ENCODE assay signal across 16 cellular contexts in genomic region chrX:135982860-135983259, GRCh38. TPM values are rescaled to one million over a fixed set of nuclear protein-coding genes. Genes with fewer than 3 reads are reported as not detected.
DNase-seq lines count a peak whose midpoint lies in the region; ATAC-seq and TF ChIP-seq lines count a peak whose summit lies in the region.
"Had no signal": no experiment of that assay in that cellular context is flagged by ENCODE, and none has a peak within 500 bp of the region (broad histone marks: within the 10 kb centered on the region; RNA-seq: fewer than 3 reads in every experiment).

No MANE protein-coding gene starts in this region.

- no peak overlapping the region for H2BK120ac ChIP-seq in trophoblast cell (ENCODE audit: insufficient read depth, low read length, poor library complexity)

- no peak overlapping the region for H3K23ac ChIP-seq in trophoblast cell (ENCODE audit: low read length)

- WGBS in trophoblast cell (ENCODE audit: extremely low coverage, insufficient coverage, insufficient read length): no CpG with 5 or more reads among the region's 1 CpG
- 43 to 81% (median 61%) methylated on average over 1 of the region's 1 CpG for WGBS in adrenal gland, 4 donors

- H3K4me3 Mint-ChIP-seq in activated CD8-positive, alpha-beta memory T cell treated with anti-CD3 and anti-CD28 coated beads, Interleukin-2, amount 10 ng/mL, durations not matched to agents 7 days and 5 days: peak overlapping the region; percentile 17
- H3K4me3 Mint-ChIP-seq in T-cell: peak overlapping the region; percentile 85 to 93 (median 89)

- peak overlapping the region; percentile 14 for H2BK12ac ChIP-seq in trophoblast cell (ENCODE audit: low read length)

- CTCF ChIA-PET in activated CD8-positive, alpha-beta memory T cell treated with anti-CD3 and anti-CD28 coated beads, Interleukin-2, amount 10 ng/mL, durations not matched to agents 7 days and 5 days (lab: Charles Lee): no interaction called here
- CTCF ChIA-PET in T-cell (lab: Charles Lee): interaction anchor here in 1 of 2 donors (0.6 kb wide), 1 partner anchor 48 kb away, joined by 3 read pairs; no protein-coding TSS in a partner anchor

- H3K27ac ChIP-seq in trophoblast cell (ENCODE audit: low read depth, low read length) (no peak overlapping the region), adrenal gland (no peak overlapping the region)
- H3K27ac ChIP-seq: psoas muscle, upper lobe of left lung had no signal

- H3K4ac ChIP-seq in trophoblast cell (ENCODE audit: low read depth, low read length): no peak overlapping the region

- ATAC-seq in activated CD8-positive, alpha-beta memory T cell treated with anti-CD3 and anti-CD28 coated beads, Interleukin-2, amount 10 ng/mL, durations not matched to agents 7 days and 5 days: no peak
- ATAC-seq in T-cell (replicated peaks in 1 of 4): no peak
- ATAC-seq: psoas muscle had no signal

- H3K36me3 Mint-ChIP-seq in activated CD8-positive, alpha-beta memory T cell treated with anti-CD3 and anti-CD28 coated beads, Interleukin-2, amount 10 ng/mL, durations not matched to agents 7 days and 5 days: no peaks in the 10 kb centered on the region
- no peaks in the 10 kb centered on the region for H3K36me3 Mint-ChIP-seq in T-cell

- no peak overlapping the region for H4K91ac ChIP-seq in trophoblast cell (ENCODE audit: low read depth, low read length)

- H3K14ac ChIP-seq in trophoblast cell (ENCODE audit: low read length): no peak overlapping the region

- intact Hi-C loops in adrenal gland (cut with DNase I): no loop called here

- H3K36me3 ChIP-seq in trophoblast cell (ENCODE audit: control insufficient read depth in 1 of 2, insufficient read depth in 2 of 2, low read length in 2 of 2) (no peaks in the 10 kb centered on the region), adrenal gland (replicated peaks in 1 of 2) (no peaks in the 10 kb centered on the region)
- H3K36me3 ChIP-seq: MG63, upper lobe of left lung had no signal

- H3K79me2 ChIP-seq in trophoblast cell (ENCODE audit: control insufficient read depth, insufficient read depth, low read length, poor library complexity): peaks cover 5% of the 10 kb centered on the region

- peak overlapping the region; percentile 89 for H3K27ac Mint-ChIP-seq in activated CD8-positive, alpha-beta memory T cell treated with anti-CD3 and anti-CD28 coated beads, Interleukin-2, amount 10 ng/mL, durations not matched to agents 7 days and 5 days
- peak overlapping the region; percentile 87 to 89 for H3K27ac Mint-ChIP-seq in T-cell

- H3K4me1 ChIP-seq in trophoblast cell (ENCODE audit: control insufficient read depth in 1 of 2, insufficient read depth in 2 of 2, low read length in 2 of 2): peaks cover 1 to 4% of the 10 kb centered on the region in 2 experiments
- no peaks in the 10 kb centered on the region for H3K4me1 ChIP-seq in adrenal gland (replicated peaks in 1 of 2)

- no peak overlapping the region for H3K4me2 ChIP-seq in trophoblast cell (ENCODE audit: low read length)
- H3K4me2 ChIP-seq: SK-N-SH had no signal

- H3K4me1 Mint-ChIP-seq in activated CD8-positive, alpha-beta memory T cell treated with anti-CD3 and anti-CD28 coated beads, Interleukin-2, amount 10 ng/mL, durations not matched to agents 7 days and 5 days: peaks cover 40% of the 10 kb centered on the region
- H3K4me1 Mint-ChIP-seq in T-cell: peaks cover 42 to 64% (median 51%) of the 10 kb centered on the region in 3 donors

- H4K8ac ChIP-seq in trophoblast cell (ENCODE audit: low read depth, low read length): no peak overlapping the region

- H2AFZ ChIP-seq in trophoblast cell (ENCODE audit: insufficient read depth, low read length, poor library complexity): peak overlapping the region; percentile 54

- no peaks in the 10 kb centered on the region for H3K9me3 ChIP-seq in trophoblast cell (ENCODE audit: insufficient read depth, low read depth, low read length)
- H3K9me3 ChIP-seq in adrenal gland (replicated peaks in 1 of 3): no peaks in the 10 kb centered on the region
- H3K9me3 ChIP-seq: MG63, psoas muscle, SK-N-SH, upper lobe of left lung had no signal

- H3K9me3 Mint-ChIP-seq in activated CD8-positive, alpha-beta memory T cell treated with anti-CD3 and anti-CD28 coated beads, Interleukin-2, amount 10 ng/mL, durations not matched to agents 7 days and 5 days (ENCODE audit: low read depth): no peaks in the 10 kb centered on the region
- no peaks in the 10 kb centered on the region for H3K9me3 Mint-ChIP-seq in T-cell

- H3K4me3 ChIP-seq in trophoblast cell (ENCODE audit: low read depth, low read length) (no peak overlapping the region), adrenal gland (no peak overlapping the region)
- H3K4me3 ChIP-seq: MG63, psoas muscle, upper lobe of left lung had no signal

- H4K12ac ChIP-seq in trophoblast cell (ENCODE audit: low read depth, low read length): no peak overlapping the region

- H3K27me3 ChIP-seq in trophoblast cell (ENCODE audit: insufficient read depth, low read length) (no peaks in the 10 kb centered on the region), adrenal gland (no peaks in the 10 kb centered on the region)
- H3K27me3 ChIP-seq: MG63, upper lobe of left lung had no signal

- no peak overlapping the region for H2BK5ac ChIP-seq in trophoblast cell (ENCODE audit: low read depth, low read length, poor library complexity)

- no peak overlapping the region for H3K18ac ChIP-seq in trophoblast cell (ENCODE audit: low read length)

- no peak for TF ChIP-seq POLR2A in adrenal gland (IDR thresholded peaks at IDR 0.05)

- no peaks in the 10 kb centered on the region for H3K27me3 Mint-ChIP-seq in activated CD8-positive, alpha-beta memory T cell treated with anti-CD3 and anti-CD28 coated beads, Interleukin-2, amount 10 ng/mL, durations not matched to agents 7 days and 5 days
- peaks cover 0 to 13% of the 10 kb centered on the region in 2 donors for H3K27me3 Mint-ChIP-seq in T-cell

- peaks cover 7% of the 10 kb centered on the region for H3K79me1 ChIP-seq in trophoblast cell (ENCODE audit: low read length)

- no peak for TF ChIP-seq CTCF in adrenal gland (IDR thresholded peaks at IDR 0.05)

- POLR2A ChIA-PET in T-cell (lab: Charles Lee): no interaction called here

- no peak overlapping the region for H3K9ac ChIP-seq in trophoblast cell (ENCODE audit: low read length)
- H3K9ac ChIP-seq: SK-N-SH had no signal

- DNase-seq in activated CD8-positive, alpha-beta memory T cell treated with anti-CD3 and anti-CD28 coated beads, Interleukin-2, amount 10 ng/mL, durations not matched to agents 7 days and 5 days: no peak
- DNase-seq in activated CD8-positive, alpha-beta memory T cell treated with anti-CD3 and anti-CD28 coated beads, Interleukin-2, amount 50 U/mL, for 48 hours: no peak
- DNase-seq in T-cell: no peak
- peak; percentile 23 for DNase-seq in dermis blood vessel endothelial cell
- no peak for DNase-seq in trophoblast cell
- no peak for DNase-seq in activated CD4-positive, CD25-positive, alpha-beta regulatory T cell treated with anti-CD3 and anti-CD28 coated beads, Interleukin-2, amount 50 U/mL, for 72 hours
- no peak for DNase-seq in inferior parietal cortex (ENCODE audit: extremely low spot score)
- DNase-seq in adrenal gland: no peak
- DNase-seq: ACHN; cortex of kidney; MG63; NCI-H2171 treated with DMSO at 0.1 percent for 48 hours; psoas muscle; SK-N-SH; stimulated activated CD4-positive, alpha-beta T cell treated with anti-CD3 and anti-CD28 coated beads, Interleukin-15, amount 100 ng/mL, for 24 hours; upper lobe of left lung had no signal

- H2AK5ac ChIP-seq in trophoblast cell (ENCODE audit: low read length): no peak overlapping the region

RNA-seq across cellular contexts. Expression of gene SLC9A6, which starts 2.4 kb away (rescaled TPM):
- 10 to 100 TPM; 14.5 to 15.7 TPM for total RNA-seq in activated CD8-positive, alpha-beta memory T cell treated with anti-CD3 and anti-CD28 coated beads, Interleukin-2, amount 10 ng/mL, durations not matched to agents 7 days and 5 days
- 10 to 100 TPM; 15.5 to 23.9 (median 17.3) TPM for total RNA-seq in T-cell
- total RNA-seq in dermis blood vessel endothelial cell: 18.4 and 19.3 TPM in 2 replicates
- polyA plus RNA-seq in trophoblast cell (2013): 9.8 and 10.3 TPM in 2 replicates
- total RNA-seq in adrenal gland: 10 to 100 TPM; 15.3 to 36.2 (median 16.6) TPM
- 10 to 100 TPM in 2 of 3 donors, 1 to 10 TPM in 1; 10.0 to 17.2 (median 10.0) TPM for polyA plus RNA-seq in adrenal gland

RNA-seq across cellular contexts. Expression of gene MMGT1, which starts 9.1 kb away (rescaled TPM):
- total RNA-seq in activated CD8-positive, alpha-beta memory T cell treated with anti-CD3 and anti-CD28 coated beads, Interleukin-2, amount 10 ng/mL, durations not matched to agents 7 days and 5 days: 10 to 100 TPM; 11.6 to 17.4 TPM
- total RNA-seq in T-cell (10 to 100 TPM; 21.1 to 27.7 (median 23.5) TPM), dermis blood vessel endothelial cell (5.8 and 13.0 TPM in 2 replicates), adrenal gland (10 to 100 TPM in 7 of 8 donors, 1 to 10 TPM in 1; 8.2 to 23.5 (median 13.7) TPM)
- polyA plus RNA-seq in trophoblast cell (2013): 18.7 and 19.3 TPM in 2 replicates
- polyA plus RNA-seq in adrenal gland: 10 to 100 TPM in 1 of 3 donors, 1 to 10 TPM in 2; 1.4 to 20.7 (median 2.9) TPM
